In genomic region chr10:51910189-51910588, GRCh38 we compare ENCODE assay signal across 20 cellular contexts.
"Had no signal": no experiment of that assay in that cellular context is flagged by ENCODE, and none has a peak within 500 bp of the region (broad histone marks: within the 10 kb centered on the region; RNA-seq: fewer than 3 reads in every experiment).

No MANE protein-coding gene starts in this region.

- H3K27me3 Mint-ChIP-seq: natural killer cell treated with Interleukin-12 subunit alpha and Interleukin-12 subunit beta and Interleukin-15 and Interleukin-18, amount 100 ng/mL, for 72 hours had no signal

- ATAC-seq: activated CD4-positive, CD25-positive, alpha-beta regulatory T cell treated with anti-CD3 and anti-CD28 coated beads, Interleukin-2, amount 50 U/mL, for 24 hours; heart right ventricle; natural killer cell treated with Interleukin-12 subunit alpha and Interleukin-12 subunit beta and Interleukin-15 and Interleukin-18, amount 100 ng/mL, for 72 hours; right cardiac atrium had no signal

- H3K4me3 ChIP-seq: heart right ventricle, prostate gland, tibial artery had no signal

- H3K9me3 ChIP-seq: heart right ventricle, prostate gland, tibial artery had no signal

- H3K36me3 Mint-ChIP-seq: activated naive CD8-positive, alpha-beta T cell treated with anti-CD3 and anti-CD28 coated beads, Interleukin-2, amount 10 ng/mL, durations not matched to agents 7 days and 5 days; immature natural killer cell; natural killer cell treated with Interleukin-12 subunit alpha and Interleukin-12 subunit beta and Interleukin-15 and Interleukin-18, amount 100 ng/mL, for 72 hours had no signal

- H3K4me1 Mint-ChIP-seq: activated naive CD8-positive, alpha-beta T cell treated with anti-CD3 and anti-CD28 coated beads, Interleukin-2, amount 10 ng/mL, durations not matched to agents 7 days and 5 days; central memory CD8-positive, alpha-beta T cell; immature natural killer cell had no signal

- H3K27me3 ChIP-seq: brain microvascular endothelial cell, heart right ventricle, tibial artery had no signal

- H3K27ac Mint-ChIP-seq: activated naive CD8-positive, alpha-beta T cell treated with anti-CD3 and anti-CD28 coated beads, Interleukin-2, amount 10 ng/mL, durations not matched to agents 7 days and 5 days; immature natural killer cell; natural killer cell treated with Interleukin-12 subunit alpha and Interleukin-12 subunit beta and Interleukin-15 and Interleukin-18, amount 100 ng/mL, for 72 hours had no signal

- DNase-seq: activated CD4-positive, alpha-beta T cell treated with anti-CD3 and anti-CD28 coated beads, Interleukin-2, amount 50 U/mL, for 1 hour; activated naive CD4-positive, alpha-beta T cell; activated naive CD8-positive, alpha-beta T cell treated with anti-CD3 and anti-CD28 coated beads, Interleukin-2, amount 10 ng/mL, durations not matched to agents 7 days and 5 days; activated T-cell treated with anti-CD3 and anti-CD28 coated beads for 4 hours; anterior cingulate cortex; brain microvascular endothelial cell; cortex of kidney; effector memory CD4-positive, alpha-beta T cell; heart right ventricle; immature natural killer cell; right cardiac atrium; small intestine; stimulated activated CD4-positive, alpha-beta T cell treated with anti-CD3 and anti-CD28 coated beads, Interleukin-4, amount 100 ng/mL, for 24 hours; stimulated activated naive CD4-positive, alpha-beta T cell; tibial artery had no signal

- H3K36me3 ChIP-seq: brain microvascular endothelial cell, heart right ventricle, prostate gland, tibial artery had no signal

- H3K9me3 Mint-ChIP-seq: activated naive CD8-positive, alpha-beta T cell treated with anti-CD3 and anti-CD28 coated beads, Interleukin-2, amount 10 ng/mL, durations not matched to agents 7 days and 5 days; central memory CD8-positive, alpha-beta T cell had no signal

- H3K27ac ChIP-seq: brain microvascular endothelial cell, epithelial cell of prostate, heart right ventricle, prostate gland, tibial artery had no signal

- H3K4me3 Mint-ChIP-seq: activated naive CD8-positive, alpha-beta T cell treated with anti-CD3 and anti-CD28 coated beads, Interleukin-2, amount 10 ng/mL, durations not matched to agents 7 days and 5 days; central memory CD8-positive, alpha-beta T cell; immature natural killer cell; natural killer cell treated with Interleukin-12 subunit alpha and Interleukin-12 subunit beta and Interleukin-15 and Interleukin-18, amount 100 ng/mL, for 72 hours had no signal
